Comparison of ENCODE assay signal across 2 cellular contexts in the genomic region with DNA sequence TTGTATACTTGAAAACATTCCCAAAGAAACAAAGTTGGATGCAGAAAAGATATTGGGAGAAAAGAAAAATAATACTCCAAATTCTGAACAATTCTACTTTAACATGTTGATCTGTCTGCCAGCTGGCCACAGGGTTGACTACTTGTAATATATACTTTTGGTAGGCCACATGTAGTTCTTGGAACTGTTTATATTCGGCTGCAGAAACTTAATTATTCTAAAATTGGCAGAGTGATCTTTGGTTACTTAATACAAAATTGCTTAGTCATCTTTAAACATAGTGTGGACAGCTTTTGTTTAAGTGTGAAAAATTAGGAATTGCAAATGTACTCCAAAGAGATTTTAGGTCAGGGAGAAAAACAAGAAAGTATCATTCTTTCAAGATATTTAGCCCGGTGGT.
TF ChIP-seq lines count a peak whose summit lies in the region.

No MANE protein-coding gene starts in this region.

TF ChIP-seq in K562, 482 proteins besides CTCF, POLR2A, EP300 and RAD21 (continued from another document and continues in another):
- TF ChIP-seq SFPQ (IDR thresholded peaks at IDR 0.05; ENCODE audit: low read depth, low read length) (no peak), CBX1 (IDR thresholded peaks at IDR 0.05; ENCODE audit: low read depth) (no peak), TFAP4 (CRISPR knock-in tag; IDR thresholded peaks at IDR 0.05; ENCODE audit: borderline replicate concordance) (no peak), ETV6 (IDR thresholded peaks at IDR 0.05; ENCODE audit: borderline replicate concordance in 1 of 2, low read depth in 2 of 2, low read length in 1 of 2) (no peak), ETV6 (CRISPR knock-in tag; IDR thresholded peaks at IDR 0.05; ENCODE audit: borderline replicate concordance) (no peak), HCFC1 (IDR thresholded peaks at IDR 0.05; ENCODE audit: low read depth, low read length) (no peak), XRCC5 (IDR thresholded peaks at IDR 0.05; ENCODE audit: low read depth, low read length) (no peak), C11orf30 (IDR thresholded peaks at IDR 0.05; ENCODE audit: low read depth) (peak; percentile 87), XRCC4 (IDR thresholded peaks at IDR 0.05; ENCODE audit: extremely low read depth, insufficient read depth, insufficient read length) (no peak), ZNF79 (CRISPR knock-in tag; IDR thresholded peaks at IDR 0.05; ENCODE audit: low read depth) (no peak), ZNF316 (IDR thresholded peaks at IDR 0.05) (peak; percentile 95), NCOA4 (IDR thresholded peaks at IDR 0.05; ENCODE audit: partially characterized antibody) (no peak), MAFG (tag; conservative IDR thresholded peaks at IDR 0.05) (peak; percentile 96), STAG1 (CRISPR knock-in tag; IDR thresholded peaks at IDR 0.05; ENCODE audit: borderline replicate concordance) (no peak), NFE2 (IDR thresholded peaks at IDR 0.05; ENCODE audit: low read depth) (peak; percentile 73), CXXC5 (CRISPR knock-in tag; IDR thresholded peaks at IDR 0.05) (no peak), PHB (CRISPR knock-in tag; IDR thresholded peaks at IDR 0.05) (no peak), NFE2L1 (tag; IDR thresholded peaks at IDR 0.05; ENCODE audit: borderline replicate concordance, low read depth) (peak; percentile 88), ETS1 (conservative IDR thresholded peaks at IDR 0.05; ENCODE audit: control insufficient read depth, low read depth, low read length) (no peak), PRMT5 (CRISPR knock-in tag; IDR thresholded peaks at IDR 0.05) (no peak), ZNF436 (CRISPR knock-in tag; IDR thresholded peaks at IDR 0.05) (no peak)
- TF ChIP-seq, protein P1, sequence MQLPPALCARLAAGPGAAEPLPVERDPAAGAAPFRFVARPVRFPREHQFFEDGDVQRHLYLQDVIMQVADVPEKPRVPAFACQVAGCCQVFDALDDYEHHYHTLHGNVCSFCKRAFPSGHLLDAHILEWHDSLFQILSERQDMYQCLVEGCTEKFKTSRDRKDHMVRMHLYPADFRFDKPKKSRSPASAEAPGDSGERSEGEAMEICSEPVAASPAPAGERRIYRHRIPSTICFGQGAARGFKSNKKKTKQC (CRISPR knock-in tag; IDR thresholded peaks at IDR 0.05): no peak
- TF ChIP-seq, protein P2, sequence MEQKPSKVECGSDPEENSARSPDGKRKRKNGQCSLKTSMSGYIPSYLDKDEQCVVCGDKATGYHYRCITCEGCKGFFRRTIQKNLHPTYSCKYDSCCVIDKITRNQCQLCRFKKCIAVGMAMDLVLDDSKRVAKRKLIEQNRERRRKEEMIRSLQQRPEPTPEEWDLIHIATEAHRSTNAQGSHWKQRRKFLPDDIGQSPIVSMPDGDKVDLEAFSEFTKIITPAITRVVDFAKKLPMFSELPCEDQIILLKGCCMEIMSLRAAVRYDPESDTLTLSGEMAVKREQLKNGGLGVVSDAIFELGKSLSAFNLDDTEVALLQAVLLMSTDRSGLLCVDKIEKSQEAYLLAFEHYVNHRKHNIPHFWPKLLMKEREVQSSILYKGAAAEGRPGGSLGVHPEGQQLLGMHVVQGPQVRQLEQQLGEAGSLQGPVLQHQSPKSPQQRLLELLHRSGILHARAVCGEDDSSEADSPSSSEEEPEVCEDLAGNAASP (IDR thresholded peaks at IDR 0.05): no peak
- TF ChIP-seq, protein P3, sequence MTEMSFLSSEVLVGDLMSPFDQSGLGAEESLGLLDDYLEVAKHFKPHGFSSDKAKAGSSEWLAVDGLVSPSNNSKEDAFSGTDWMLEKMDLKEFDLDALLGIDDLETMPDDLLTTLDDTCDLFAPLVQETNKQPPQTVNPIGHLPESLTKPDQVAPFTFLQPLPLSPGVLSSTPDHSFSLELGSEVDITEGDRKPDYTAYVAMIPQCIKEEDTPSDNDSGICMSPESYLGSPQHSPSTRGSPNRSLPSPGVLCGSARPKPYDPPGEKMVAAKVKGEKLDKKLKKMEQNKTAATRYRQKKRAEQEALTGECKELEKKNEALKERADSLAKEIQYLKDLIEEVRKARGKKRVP (CRISPR knock-in tag; IDR thresholded peaks at IDR 0.05): no peak
- TF ChIP-seq, protein P4, sequence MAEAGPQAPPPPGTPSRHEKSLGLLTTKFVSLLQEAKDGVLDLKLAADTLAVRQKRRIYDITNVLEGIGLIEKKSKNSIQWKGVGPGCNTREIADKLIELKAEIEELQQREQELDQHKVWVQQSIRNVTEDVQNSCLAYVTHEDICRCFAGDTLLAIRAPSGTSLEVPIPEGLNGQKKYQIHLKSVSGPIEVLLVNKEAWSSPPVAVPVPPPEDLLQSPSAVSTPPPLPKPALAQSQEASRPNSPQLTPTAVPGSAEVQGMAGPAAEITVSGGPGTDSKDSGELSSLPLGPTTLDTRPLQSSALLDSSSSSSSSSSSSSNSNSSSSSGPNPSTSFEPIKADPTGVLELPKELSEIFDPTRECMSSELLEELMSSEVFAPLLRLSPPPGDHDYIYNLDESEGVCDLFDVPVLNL (CRISPR knock-in tag; IDR thresholded peaks at IDR 0.05; ENCODE audit: low read depth): no peak

TF ChIP-seq in HEK293T, 16 proteins besides CTCF, POLR2A, EP300 and RAD21 (continued from another document):
- TF ChIP-seq, protein P5, sequence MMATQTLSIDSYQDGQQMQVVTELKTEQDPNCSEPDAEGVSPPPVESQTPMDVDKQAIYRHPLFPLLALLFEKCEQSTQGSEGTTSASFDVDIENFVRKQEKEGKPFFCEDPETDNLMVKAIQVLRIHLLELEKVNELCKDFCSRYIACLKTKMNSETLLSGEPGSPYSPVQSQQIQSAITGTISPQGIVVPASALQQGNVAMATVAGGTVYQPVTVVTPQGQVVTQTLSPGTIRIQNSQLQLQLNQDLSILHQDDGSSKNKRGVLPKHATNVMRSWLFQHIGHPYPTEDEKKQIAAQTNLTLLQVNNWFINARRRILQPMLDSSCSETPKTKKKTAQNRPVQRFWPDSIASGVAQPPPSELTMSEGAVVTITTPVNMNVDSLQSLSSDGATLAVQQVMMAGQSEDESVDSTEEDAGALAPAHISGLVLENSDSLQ (IDR thresholded peaks at IDR 0.05): no peak
- TF ChIP-seq NFRKB (IDR thresholded peaks at IDR 0.05) (no peak), ZNF384 (IDR thresholded peaks at IDR 0.05) (no peak)
